Comparison of ENCODE assay signal across 10 cellular contexts in genomic region chr1:39213511-39214002, GRCh38. TPM values are rescaled to one million over a fixed set of nuclear protein-coding genes. Genes with fewer than 3 reads are reported as not detected.
DNase-seq lines count a peak whose midpoint lies in the region; ATAC-seq and TF ChIP-seq lines count a peak whose summit lies in the region.
"Had no signal": no experiment of that assay in that cellular context is flagged by ENCODE, and none has a peak within 500 bp of the region (broad histone marks: within the 10 kb centered on the region; RNA-seq: fewer than 3 reads in every experiment).

No MANE protein-coding gene starts in this region.

- WGBS in heart left ventricle, 4 donors = 55 to 60% (median 56%) methylated on average over 7 of the region's 7 CpGs

- ATAC-seq in heart left ventricle (peak in 2 of 4 donors; percentile 2 to 6), HG02973 (IDR thresholded peaks at IDR 0.05; ENCODE audit: unreplicated experiment) (no peak)

- H3K36me3 ChIP-seq in heart left ventricle (no peaks in the 10 kb centered on the region), muscle layer of duodenum (ENCODE audit: control insufficient read depth in 1 of 2, insufficient read depth in 2 of 2, low read length in 2 of 2) (no peaks in the 10 kb centered on the region)

- TF ChIP-seq POLR2A in heart left ventricle (IDR thresholded peaks at IDR 0.05) = no peak

- H3K27ac ChIP-seq in heart left ventricle = peak overlapping the region; percentile 40 to 92 (median 80)
- H3K27ac ChIP-seq in muscle layer of duodenum (ENCODE audit: low read length) = peak overlapping the region; percentile 40

- in situ Hi-C loops in GM13976 (cut with MboI; ENCODE audit: low sequenced_read_pairs, unreplicated experiment) = no loop called here

- H3K9me3 ChIP-seq in heart left ventricle = no peaks in the 10 kb centered on the region
- no peaks in the 10 kb centered on the region for H3K9me3 ChIP-seq in muscle layer of duodenum (ENCODE audit: control insufficient read depth in 1 of 2, low read length in 2 of 2)

- no peaks in the 10 kb centered on the region for H3K27me3 ChIP-seq in heart left ventricle
- H3K27me3 ChIP-seq in muscle layer of duodenum (ENCODE audit: low read depth, low read length) = no peaks in the 10 kb centered on the region

- TF ChIP-seq CTCF in heart left ventricle (IDR thresholded peaks at IDR 0.05) (no peak), cardiac fibroblast (IDR thresholded peaks at IDR 0.05; ENCODE audit: low read depth, low read length) (no peak), GM13976 (IDR thresholded peaks at IDR 0.05; ENCODE audit: borderline replicate concordance, control extremely low read depth, extremely low read depth, insufficient read depth, missing control alignments) (no peak)

- intact Hi-C loops in heart left ventricle (cut with DNase I) = loop anchor here in 1 of 10 donors (5.0 kb wide), 1 partner anchor 44 kb away; no protein-coding TSS in a partner anchor
- intact Hi-C loops in cardiac septum (cut with DNase I) = loop anchor here (1.0 kb wide), 1 partner anchor 8 kb away; no protein-coding TSS in a partner anchor
- intact Hi-C loops in posterior cingulate gyrus (cut with DNase I) = no loop called here

- DNase-seq in heart left ventricle = no peak
- no peak for DNase-seq in cardiac septum (ENCODE audit: low spot score)
- peak; percentile 26 to 70 for DNase-seq in cardiac fibroblast (ENCODE audit: low read depth in 2 of 2)
- DNase-seq in NCI-H146 (lab: John Stamatoyannopoulos, UW) = no peak
- DNase-seq in GM13976 (ENCODE audit: low spot score) = no peak
- DNase-seq in posterior cingulate gyrus = no peak
- DNase-seq: activated effector memory CD4-positive, alpha-beta T cell treated with anti-CD3 and anti-CD28 coated beads, Interleukin-2, amount 50 U/mL, for 16 hours; NCI-H446 treated with DMSO at 0.1 percent for 48 hours had no signal

- H3K4me3 ChIP-seq in heart left ventricle = peak overlapping the region in 7 of 12 donors; percentile 11 to 34 (median 26)
- H3K4me3 ChIP-seq in cardiac fibroblast (replicated peaks in 1 of 2; ENCODE audit: low read depth in 2 of 2, low read length in 2 of 2) = no peak overlapping the region
- peak overlapping the region in 1 of 2 donors; percentile 14 for H3K4me3 ChIP-seq in muscle layer of duodenum (ENCODE audit: low read depth in 1 of 2, low read length in 2 of 2)

- H3K4me1 ChIP-seq in heart left ventricle = peaks cover 3 to 71% (median 62%) of the 10 kb centered on the region in 12 donors
- H3K4me1 ChIP-seq in muscle layer of duodenum (ENCODE audit: control insufficient read depth in 1 of 2, insufficient read depth in 2 of 2, low read length in 2 of 2) = peaks cover 19 to 41% of the 10 kb centered on the region in 2 donors

RNA-seq across cellular contexts. Expression of gene MACF1, which starts 9.1 kb away (rescaled TPM):
- 100 to 1,000 TPM; 183 to 436 (median 290) TPM for total RNA-seq in heart left ventricle
- 100 to 1,000 TPM; 102 to 120 TPM for polyA plus RNA-seq in heart left ventricle
- total RNA-seq in cardiac septum = 331 TPM

Comparison
In these comparisons a context has a peak if more than half of its experiments do, and no peak if none do; other contexts are left out.
1. DNase-seq: peak in cardiac fibroblast (2 of 2); none in heart left ventricle (0 of 5), cardiac septum (single experiment), NCI-H146 (single experiment), GM13976 (single experiment) and posterior cingulate gyrus (0 of 10).
2. H3K4me3 ChIP-seq: peak in heart left ventricle (7 of 12); none in cardiac fibroblast (0 of 2).